1 cellular context compared by ENCODE assay signal in the genomic region with DNA sequence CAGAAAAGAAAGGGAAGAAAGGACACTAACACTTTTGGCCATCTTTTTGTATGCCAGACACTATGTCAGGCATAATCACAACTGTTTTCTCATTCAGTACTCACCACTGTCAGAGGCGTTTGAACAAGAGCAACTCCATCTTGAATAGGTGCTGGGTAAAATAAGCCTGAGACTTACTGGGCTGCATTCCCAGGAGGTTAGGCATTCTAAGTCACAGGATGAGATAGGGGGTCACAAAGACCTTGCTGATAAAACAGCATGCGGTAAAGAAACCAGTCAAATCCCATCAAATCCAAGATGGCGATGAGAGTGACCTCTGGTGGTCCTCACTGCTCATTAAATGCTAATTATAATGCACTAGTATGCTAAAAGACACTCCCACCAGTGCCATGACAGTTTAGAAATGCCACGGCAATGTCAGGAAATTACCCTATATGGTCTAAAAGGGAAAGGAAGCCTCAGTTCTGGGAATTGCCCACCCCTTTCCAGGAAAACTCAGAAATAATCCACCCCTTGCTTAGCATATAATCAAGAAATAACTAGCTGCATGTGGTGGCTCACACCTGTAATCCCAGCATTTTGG.
A peak's percentile ranks its signal among the peaks of the same experiment; 100 is the strongest.
TF ChIP-seq lines count a peak whose summit lies in the region.

No MANE protein-coding gene starts in this region.

TF ChIP-seq in H1, 55 proteins besides CTCF, POLR2A, EP300 and RAD21:
- TF ChIP-seq PHF8 (conservative IDR thresholded peaks at IDR 0.05; ENCODE audit: low read depth, low read length) (no peak), YY1 (IDR thresholded peaks at IDR 0.05; ENCODE audit: low read depth, low read length) (peak; percentile 55; the same call in 1 of the 2 replicates), POLR2AphosphoS5 (IDR thresholded peaks at IDR 0.05; ENCODE audit: low read depth, low read length) (no peak)
